30 cellular contexts compared by ENCODE assay signal in the genomic region with DNA sequence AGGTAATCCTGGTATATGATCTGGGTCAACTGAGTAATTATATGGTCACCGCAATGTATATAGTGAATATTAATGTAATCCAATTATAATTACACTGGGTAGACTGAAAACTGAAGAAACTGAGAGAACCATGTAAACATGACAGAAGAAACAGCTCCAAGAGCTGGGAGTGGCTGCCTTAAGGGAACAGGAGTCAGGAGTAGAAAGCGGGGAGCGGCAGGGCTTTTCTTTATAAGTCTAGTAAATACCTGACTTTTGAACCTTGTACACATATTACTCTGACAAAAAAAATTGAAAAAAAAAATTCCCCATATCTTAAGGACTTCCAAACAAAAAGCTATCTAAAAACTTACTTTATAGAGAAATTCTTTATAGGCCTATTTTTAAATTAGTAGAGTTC.
"Had no signal": no experiment of that assay in that cellular context is flagged by ENCODE, and none has a peak within 500 bp of the region (broad histone marks: within the 10 kb centered on the region; RNA-seq: fewer than 3 reads in every experiment).

No MANE protein-coding gene starts in this region.

- H3K4me3 Mint-ChIP-seq: activated B cell treated with CpG ODN at 0.5 μM for 24 hours; activated CD8-positive, alpha-beta T cell treated with anti-CD3 and anti-CD28 coated beads for 36 hours; activated naive CD4-positive, alpha-beta T cell treated with anti-CD3 and anti-CD28 coated beads, Interleukin-2, amount 10 ng/mL, durations not matched to agents 7 days and 5 days; activated naive CD8-positive, alpha-beta T cell; activated naive CD8-positive, alpha-beta T cell treated with anti-CD3 and anti-CD28 coated beads, Interleukin-2, amount 50 U/mL, for 24 hours; activated T-cell treated with anti-CD3 and anti-CD28 coated beads, Interleukin-2, amount 50 U/mL, for 24 hours; brain; T-helper 1 cell treated with Interleukin-12 subunit alpha and Interleukin-12 subunit beta and Interleukin-4 antibody, amounts not matched to agents 30 μg/mL and 1 μg/mL, for 36 hours; T-helper 2 cell treated with Interferon-gamma antibody and Interleukin-4, amounts not matched to agents 5 μg/mL and 100 μg/mL, for 36 hours had no signal

- DNase-seq: activated B cell treated with CpG ODN at 0.5 μM for 24 hours; activated CD4-positive, alpha-beta T cell treated with anti-CD3 and anti-CD28 coated beads for 1 hour; activated CD4-positive, alpha-beta T cell treated with anti-CD3 and anti-CD28 coated beads for 48 hours; activated CD8-positive, alpha-beta T cell treated with anti-CD3 and anti-CD28 coated beads for 36 hours; activated gamma-delta T cell treated with Interleukin-2 at 50 U/mL for 16 hours; activated naive CD4-positive, alpha-beta T cell treated with anti-CD3 and anti-CD28 coated beads, Interleukin-2, amount 10 ng/mL, durations not matched to agents 7 days and 5 days; activated naive CD8-positive, alpha-beta T cell treated with anti-CD3 and anti-CD28 coated beads, Interleukin-2, amount 50 U/mL, for 24 hours; activated T-cell treated with anti-CD3 and anti-CD28 coated beads, Interleukin-2, amount 50 U/mL, for 24 hours; anterior cingulate cortex; caudate nucleus; Kasumi-1; KG1; MG63; NCI-H1048; NCI-H1105 treated with DMSO at 0.1 percent for 48 hours; NCI-H1436; NCI-H1694 treated with DMSO at 0.1 percent for 48 hours; NCI-H2029; NCI-H345; NK-92 treated with Interleukin-12 subunit alpha and Interleukin-12 subunit beta, amount 100 ng/mL, for 24 hours; PC-3; Peyer's patch; RPMI8226; SHP77 treated with DMSO at 0.1 percent for 48 hours; SK-N-SH had no signal

- H3K4me3 ChIP-seq: MG63, Peyer's patch, SJSA1 had no signal

- H3K9me3 ChIP-seq: MG63, Peyer's patch, SJSA1, SK-N-SH had no signal

- H3K4me1 Mint-ChIP-seq: activated B cell treated with CpG ODN at 0.5 μM for 24 hours; activated naive CD8-positive, alpha-beta T cell treated with anti-CD3 and anti-CD28 coated beads, Interleukin-2, amount 50 U/mL, for 24 hours had no signal

- H3K27ac Mint-ChIP-seq: activated B cell treated with CpG ODN at 0.5 μM for 24 hours; activated CD8-positive, alpha-beta T cell treated with anti-CD3 and anti-CD28 coated beads for 36 hours; activated naive CD4-positive, alpha-beta T cell treated with anti-CD3 and anti-CD28 coated beads, Interleukin-2, amount 10 ng/mL, durations not matched to agents 7 days and 5 days; activated naive CD8-positive, alpha-beta T cell; activated naive CD8-positive, alpha-beta T cell treated with anti-CD3 and anti-CD28 coated beads, Interleukin-2, amount 50 U/mL, for 24 hours; brain; T-helper 1 cell treated with Interleukin-12 subunit alpha and Interleukin-12 subunit beta and Interleukin-4 antibody, amounts not matched to agents 30 μg/mL and 1 μg/mL, for 36 hours; T-helper 2 cell treated with Interferon-gamma antibody and Interleukin-4, amounts not matched to agents 5 μg/mL and 100 μg/mL, for 36 hours had no signal

- ATAC-seq: activated CD8-positive, alpha-beta T cell treated with anti-CD3 and anti-CD28 coated beads for 36 hours; activated naive CD8-positive, alpha-beta T cell treated with anti-CD3 and anti-CD28 coated beads, Interleukin-2, amount 50 U/mL, for 24 hours; PC-3 had no signal

- H3K27me3 ChIP-seq: MG63, Peyer's patch, SJSA1 had no signal

- H3K9me3 Mint-ChIP-seq: activated B cell treated with CpG ODN at 0.5 μM for 24 hours; activated CD8-positive, alpha-beta T cell treated with anti-CD3 and anti-CD28 coated beads for 36 hours; activated naive CD4-positive, alpha-beta T cell treated with anti-CD3 and anti-CD28 coated beads, Interleukin-2, amount 10 ng/mL, durations not matched to agents 7 days and 5 days; activated naive CD8-positive, alpha-beta T cell treated with anti-CD3 and anti-CD28 coated beads, Interleukin-2, amount 50 U/mL, for 24 hours; activated T-cell treated with anti-CD3 and anti-CD28 coated beads, Interleukin-2, amount 50 U/mL, for 24 hours; brain; T-helper 1 cell treated with Interleukin-12 subunit alpha and Interleukin-12 subunit beta and Interleukin-4 antibody, amounts not matched to agents 30 μg/mL and 1 μg/mL, for 36 hours; T-helper 2 cell treated with Interferon-gamma antibody and Interleukin-4, amounts not matched to agents 5 μg/mL and 100 μg/mL, for 36 hours had no signal

- H3K4me1 ChIP-seq: SJSA1 had no signal

- H3K27ac ChIP-seq: Peyer's patch, SJSA1 had no signal

- H3K27me3 Mint-ChIP-seq: activated B cell treated with CpG ODN at 0.5 μM for 24 hours; activated CD8-positive, alpha-beta T cell treated with anti-CD3 and anti-CD28 coated beads for 36 hours; activated naive CD4-positive, alpha-beta T cell treated with anti-CD3 and anti-CD28 coated beads, Interleukin-2, amount 10 ng/mL, durations not matched to agents 7 days and 5 days; activated naive CD8-positive, alpha-beta T cell; activated naive CD8-positive, alpha-beta T cell treated with anti-CD3 and anti-CD28 coated beads, Interleukin-2, amount 50 U/mL, for 24 hours; activated T-cell treated with anti-CD3 and anti-CD28 coated beads, Interleukin-2, amount 50 U/mL, for 24 hours had no signal
